In the genomic region with DNA sequence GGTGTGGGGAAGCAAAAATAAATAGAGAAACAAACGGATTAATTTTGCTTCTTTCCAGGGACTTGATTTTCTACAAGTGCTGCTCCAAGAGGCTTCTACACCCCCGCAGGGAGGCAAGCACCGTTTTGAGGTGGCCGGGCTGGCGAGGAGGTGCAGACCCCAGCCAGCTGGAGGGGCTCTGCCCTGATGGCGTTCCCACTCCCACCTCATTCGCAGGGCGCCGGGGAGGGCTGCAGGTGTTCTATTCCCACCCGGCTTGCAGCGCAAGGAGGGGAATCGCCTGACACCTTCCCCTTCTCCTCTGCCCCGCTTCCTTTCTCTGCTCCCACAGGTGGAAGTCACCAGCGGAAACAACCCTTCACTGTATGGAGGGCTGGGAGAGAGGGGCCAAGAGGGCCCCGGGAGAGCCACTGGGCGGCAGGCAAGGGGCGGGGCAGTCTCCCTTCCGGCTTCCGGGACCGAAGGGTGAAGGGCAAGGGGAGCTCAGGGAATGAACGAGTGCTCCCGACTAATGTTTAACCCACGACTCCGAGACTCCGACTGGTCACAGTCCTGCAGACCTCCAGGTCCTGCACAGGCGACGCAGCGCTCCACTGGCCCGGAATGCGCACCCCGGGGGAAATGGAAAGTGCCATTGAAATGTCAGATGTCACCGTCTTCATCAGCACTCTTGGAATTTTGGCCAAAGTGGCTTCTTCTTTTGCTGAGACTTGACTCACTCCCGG, we compare ENCODE assay signal across 8 cellular contexts. TPM values are rescaled to one million over a fixed set of nuclear protein-coding genes. Genes with fewer than 3 reads are reported as not detected.
DNase-seq lines count a peak whose midpoint lies in the region; ATAC-seq and TF ChIP-seq lines count a peak whose summit lies in the region.

No MANE protein-coding gene starts in this region.

- no TSS peak for BruUV-seq in IMR-90 (replicated peaks; lab: Mats Ljungman, UMichigan)

- H3K4me2 ChIP-seq in IMR-90 (ENCODE audit: low read depth, low read length) (peak overlapping the region; percentile 94), mesenchymal stem cell (ENCODE audit: low read length, poor library complexity, severe bottlenecking) (peak overlapping the region; percentile 89)

- H3K9ac ChIP-seq in IMR-90 (ENCODE audit: low read depth, low read length) (peak overlapping the region; percentile 88), mesenchymal stem cell (ENCODE audit: low read length) (peak overlapping the region; percentile 85)

- peaks cover 20 to 43% of the 10 kb centered on the region in 2 experiments for H3K79me1 ChIP-seq in IMR-90 (ENCODE audit: low read depth in 1 of 2, low read length in 2 of 2)
- H3K79me1 ChIP-seq in mesenchymal stem cell (replicated peaks; ENCODE audit: low read length, poor library complexity, severe bottlenecking) = peaks cover 12% of the 10 kb centered on the region

- H2BK20ac ChIP-seq in IMR-90 (ENCODE audit: low read depth, low read length) = peak overlapping the region; percentile 71

- no peak for TF ChIP-seq POLR2A in IMR-90 (IDR thresholded peaks at IDR 0.05; ENCODE audit: low read depth, low read length)

- TF ChIP-seq RAD21 in IMR-90 (IDR thresholded peaks at IDR 0.05; ENCODE audit: low read length) = no peak

- H2BK15ac ChIP-seq in IMR-90 (ENCODE audit: low read depth, low read length) (peak overlapping the region; percentile 90; the same call in 2 of the 3 replicates), mesenchymal stem cell (ENCODE audit: low read depth, poor library complexity, severe bottlenecking) (peak overlapping the region; percentile 90)

- dilution Hi-C loops in IMR-90 (cut with HindIII; ENCODE audit: low sequenced_read_pairs, unreplicated experiment) = no loop called here

- H3K9me1 ChIP-seq in IMR-90 (ENCODE audit: insufficient read depth, low read length) = peaks cover 38% of the 10 kb centered on the region

- DNase-seq in GM03348 (ENCODE audit: low spot score) = peak; percentile 71
- DNase-seq in IMR-90 = no peak
- DNase-seq in UCSD-AML1 (lab: John Stamatoyannopoulos, UW; ENCODE audit: unreplicated experiment) = peak; percentile 72
- peak; percentile 14 for DNase-seq in effector CD4-positive, alpha-beta T cell
- no peak for DNase-seq in mesenchymal stem cell
- peak; percentile 68 for DNase-seq in stimulated activated naive CD8-positive, alpha-beta T cell treated with anti-CD3 and anti-CD28 coated beads, Interleukin-15, Interleukin-2, amounts not matched to agents 100 U/mL and 50 U/mL, for 24 hours
- DNase-seq in GOT3 (lab: John Stamatoyannopoulos, UW) = no peak

- H2BK120ac ChIP-seq in IMR-90 (ENCODE audit: low read depth, low read length) = peak overlapping the region; percentile 95
- H2BK120ac ChIP-seq in mesenchymal stem cell (ENCODE audit: low read depth, low read length) = peak overlapping the region; percentile 97

- H3K18ac ChIP-seq in IMR-90 (ENCODE audit: low read depth, low read length) (peak overlapping the region; percentile 85), mesenchymal stem cell (ENCODE audit: low read depth in 1 of 2, low read length in 2 of 2) (peak overlapping the region; percentile 93 to 95)

- H3K4me3 ChIP-seq in IMR-90 (ENCODE audit: insufficient read depth, low read depth, low read length) = peak overlapping the region; percentile 64
- H3K4me3 ChIP-seq in mesenchymal stem cell (ENCODE audit: insufficient read depth in 1 of 2, low read depth in 1 of 2, low read length in 2 of 2) = peak overlapping the region; percentile 74 to 88

- peaks cover 46% of the 10 kb centered on the region for H3K4me1 ChIP-seq in IMR-90 (ENCODE audit: control insufficient read depth, insufficient read depth, low read length)
- H3K4me1 ChIP-seq in mesenchymal stem cell (ENCODE audit: control insufficient read depth, insufficient read depth, low read depth, low read length) = peaks cover 37% of the 10 kb centered on the region

- in situ Hi-C loops in IMR-90 (cut with MboI; ENCODE audit: low sequenced_read_pairs) = loop anchor here (10.0 kb wide), 2 partner anchors 193 to 223 kb away; no protein-coding TSS in a partner anchor

- H4K91ac ChIP-seq in IMR-90 (ENCODE audit: insufficient read depth, low read depth, low read length) = peak overlapping the region; percentile 93
- H4K91ac ChIP-seq in mesenchymal stem cell (ENCODE audit: low read length) = peak overlapping the region; percentile 93

- intact Hi-C loops in IMR-90 (cut with micrococcal nuclease) = loop anchor here (1.0 to 10.0 kb wide), 9 partner anchors 67 to 652 kb away; no protein-coding TSS in a partner anchor

- H2AK5ac ChIP-seq in IMR-90 (ENCODE audit: low read depth, low read length) (peak overlapping the region; percentile 71), mesenchymal stem cell (ENCODE audit: low read length, severe bottlenecking) (peak overlapping the region; percentile 66)

- peak overlapping the region; percentile 92 for H2AFZ ChIP-seq in IMR-90 (replicated peaks; ENCODE audit: low read length, poor library complexity)
- peak overlapping the region; percentile 96 for H2AFZ ChIP-seq in mesenchymal stem cell (ENCODE audit: low read depth, low read length)

- peak overlapping the region; percentile 92 for H3K56ac ChIP-seq in IMR-90 (ENCODE audit: extremely low read depth, insufficient read depth, low read length)

- CTCF ChIA-PET in IMR-90 (lab: Yijun Ruan, JAX) = interaction anchor here (0.6 to 2.4 kb wide), 8 partner anchors 8 to 481 kb away, joined by 3 to 16 read pairs (median 4); no protein-coding TSS in a partner anchor

- peak overlapping the region; percentile 91 for H3K23ac ChIP-seq in IMR-90 (ENCODE audit: low read depth, low read length)
- H3K23ac ChIP-seq in mesenchymal stem cell (ENCODE audit: low read length in 2 of 2) = no peak overlapping the region

- peak; percentile 45 for ATAC-seq in GM21515 (IDR thresholded peaks at IDR 0.05; ENCODE audit: unreplicated experiment)
- ATAC-seq in IMR-90 (ENCODE audit: low read depth) = peak; percentile 10
- ATAC-seq in stimulated activated naive CD8-positive, alpha-beta T cell treated with anti-CD3 and anti-CD28 coated beads, Interleukin-15, Interleukin-2, amounts not matched to agents 100 U/mL and 50 U/mL, for 24 hours = peak; percentile 50

- H3K4ac ChIP-seq in IMR-90 (ENCODE audit: low read depth, low read length) (peak overlapping the region; percentile 92), mesenchymal stem cell (ENCODE audit: low read depth in 1 of 2, low read length in 2 of 2) (peak overlapping the region; percentile 66 to 89)

- peak overlapping the region; percentile 64 to 86 for H4K8ac ChIP-seq in IMR-90 (ENCODE audit: low read depth in 2 of 2, low read length in 2 of 2)
- peak overlapping the region; percentile 99 for H4K8ac ChIP-seq in mesenchymal stem cell (ENCODE audit: low read length)

- no peak for TF ChIP-seq CTCF in IMR-90 (conservative IDR thresholded peaks at IDR 0.05; ENCODE audit: low read depth, low read length)

- H3K27me3 ChIP-seq in IMR-90 (ENCODE audit: control insufficient read depth, insufficient read depth, low read length) (no peaks in the 10 kb centered on the region), mesenchymal stem cell (ENCODE audit: control insufficient read depth in 1 of 2, insufficient read depth in 1 of 2, low read length in 2 of 2) (no peaks in the 10 kb centered on the region)

- H4K20me1 ChIP-seq in IMR-90 (ENCODE audit: insufficient read depth, low read length) = no peaks in the 10 kb centered on the region

- H3K36me3 ChIP-seq in IMR-90 (ENCODE audit: control insufficient read depth, insufficient read depth, low read length) = peaks cover 5% of the 10 kb centered on the region; the same call in 1 of the 2 replicates
- peaks cover 5 to 16% of the 10 kb centered on the region in 2 experiments for H3K36me3 ChIP-seq in mesenchymal stem cell (ENCODE audit: control insufficient read depth in 1 of 2, insufficient read depth in 2 of 2, low read depth in 1 of 2, low read length in 2 of 2)

- WGBS in IMR-90 (ENCODE audit: extremely low coverage in 2 of 2, insufficient read length in 1 of 2), 2 experiments = 2% methylated on average over 11 of the region's 33 CpGs; no CpG with 5 or more reads in 1 of the 2 experiments
- WGBS in mesenchymal stem cell = 9% methylated on average over 26 of the region's 33 CpGs

- H3K14ac ChIP-seq in IMR-90 (replicated peaks; ENCODE audit: low read depth, low read length) (peak overlapping the region; percentile 94), mesenchymal stem cell (ENCODE audit: low read length in 2 of 2) (peak overlapping the region in 1 of 2 experiments; percentile 85)

- H4K5ac ChIP-seq in IMR-90 (ENCODE audit: low read depth, low read length) = peak overlapping the region; percentile 89

- peak overlapping the region; percentile 94 for H2AK9ac ChIP-seq in IMR-90 (replicated peaks; ENCODE audit: low read depth, low read length, poor library complexity)

- H3K9me3 ChIP-seq in IMR-90 (ENCODE audit: control insufficient read depth, insufficient read depth, low read length) (no peaks in the 10 kb centered on the region), mesenchymal stem cell (ENCODE audit: control insufficient read depth, low read length) (no peaks in the 10 kb centered on the region)

- H2BK5ac ChIP-seq in IMR-90 (ENCODE audit: low read depth, low read length, poor library complexity, severe bottlenecking) = peak overlapping the region; percentile 33
- no peak overlapping the region for H2BK5ac ChIP-seq in mesenchymal stem cell (ENCODE audit: low read depth, low read length, poor library complexity, severe bottlenecking)

- H2BK12ac ChIP-seq in mesenchymal stem cell (ENCODE audit: low read length in 2 of 2) = peak overlapping the region in 1 of 2 experiments; percentile 70

- H3K27ac ChIP-seq in IMR-90 (ENCODE audit: insufficient read depth, low read length) (peak overlapping the region; percentile 77), mesenchymal stem cell (ENCODE audit: low read length, poor library complexity, severe bottlenecking) (peak overlapping the region; percentile 80)

- POLR2A ChIA-PET in IMR-90 (lab: Charles Lee; ENCODE audit: unreplicated experiment) = interaction anchor here (0.5 to 1.4 kb wide), 2 partner anchors 184 to 810 kb away, joined by 3 to 7 read pairs; no protein-coding TSS in a partner anchor

TF ChIP-seq in IMR-90, 13 proteins besides CTCF, POLR2A, EP300 and RAD21 (continues in another document):
- TF ChIP-seq MXI1 (IDR thresholded peaks at IDR 0.05; ENCODE audit: borderline replicate concordance, low read depth, low read length) = no peak
- no peak for TF ChIP-seq CHD1 (IDR thresholded peaks at IDR 0.05; ENCODE audit: low read depth, low read length)
- no peak for TF ChIP-seq BHLHE40 (IDR thresholded peaks at IDR 0.05; ENCODE audit: low read depth, low read length)

RNA-seq across cellular contexts. Expression of a gene that starts 29.1 kb away (rescaled TPM):
- not detected in 2 replicates for total RNA-seq in IMR-90 (2012; rRNA removed)
- 0.05 TPM in 1 of 2 replicates, not detected in the other for polyA plus RNA-seq in IMR-90 (2012; rRNA removed)
- polyA plus RNA-seq in IMR-90 (2012; cell fraction: cytosol; rRNA removed) = 0.04 TPM in 1 of 2 replicates, not detected in the other
- 0.11 and 0.16 TPM in 2 replicates for polyA plus RNA-seq in IMR-90 (2012; cell fraction: nucleus; rRNA removed; ENCODE audit: low replicate concordance)
- not detected for polyA plus RNA-seq in mesenchymal stem cell (2013, experiment 1 of 2)
- not detected for polyA plus RNA-seq in mesenchymal stem cell (2013, experiment 2 of 2)

RNA-seq across cellular contexts. Expression of a gene that starts 45.2 kb away (rescaled TPM):
- total RNA-seq in IMR-90 (2012; rRNA removed) = not detected in 2 replicates
- not detected in 2 replicates for polyA plus RNA-seq in IMR-90 (2012; rRNA removed)
- not detected in 2 replicates for polyA plus RNA-seq in IMR-90 (2012; cell fraction: cytosol; rRNA removed)
- not detected in 2 replicates for polyA plus RNA-seq in IMR-90 (2012; cell fraction: nucleus; rRNA removed; ENCODE audit: low replicate concordance)
- not detected for polyA plus RNA-seq in mesenchymal stem cell (2013, experiment 1 of 2)
- not detected for polyA plus RNA-seq in mesenchymal stem cell (2013, experiment 2 of 2)

Comparison
In these comparisons a context has a peak if more than half of its experiments do, and no peak if none do; other contexts are left out.
1. DNase-seq: peak in GM03348 (single experiment), UCSD-AML1 (single experiment), effector CD4-positive, alpha-beta T cell (single experiment) and stimulated activated naive CD8-positive, alpha-beta T cell treated with anti-CD3 and anti-CD28 coated beads, Interleukin-15, Interleukin-2, amounts not matched to agents 100 U/mL and 50 U/mL, for 24 hours (single experiment); none in IMR-90 (single experiment), mesenchymal stem cell (single experiment) and GOT3 (single experiment).
2. Peak in every context shown above with its lines, with median percentiles within 50 percentile points of each other: ATAC-seq.